11 cellular contexts compared by ENCODE assay signal in genomic region chr3:65831733-65832425, GRCh38.
A peak's percentile ranks its signal among the peaks of the same experiment; 100 is the strongest.
DNase-seq lines count a peak whose midpoint lies in the region; ATAC-seq and TF ChIP-seq lines count a peak whose summit lies in the region.
"Had no signal": no experiment of that assay in that cellular context is flagged by ENCODE, and none has a peak within 500 bp of the region (broad histone marks: within the 10 kb centered on the region; RNA-seq: fewer than 3 reads in every experiment).

No MANE protein-coding gene starts in this region.

- intact Hi-C loops in PC-3 (cut with micrococcal nuclease) (no loop called here), spleen (cut with DNase I; ENCODE audit: low total_unique reads) (no loop called here)

- TF ChIP-seq POLR2A in spleen (IDR thresholded peaks at IDR 0.05), result no peak

- POLR2A ChIA-PET in PC-3 (lab: Charles Lee; ENCODE audit: unreplicated experiment), result no interaction called here

- H3K4me3 ChIP-seq in PC-3 (ENCODE audit: low read length) (no peak overlapping the region), fibroblast of lung (replicated peaks in 1 of 4; ENCODE audit: control extremely low read depth in 1 of 4, insufficient read depth in 1 of 4, low read depth in 3 of 4, low read length in 4 of 4) (no peak overlapping the region), spleen (no peak overlapping the region)
- H3K4me3 ChIP-seq: body of pancreas, SJCRH30 had no signal

- TF ChIP-seq CTCF in PC-3 (conservative IDR thresholded peaks at IDR 0.05; ENCODE audit: low read depth, low read length), result no peak
- TF ChIP-seq CTCF in fibroblast of lung (conservative IDR thresholded peaks at IDR 0.05 in 1 of 2, IDR thresholded peaks at IDR 0.05 in 1 of 2; ENCODE audit: low read depth in 1 of 2, low read length in 2 of 2), result no peak
- TF ChIP-seq CTCF in spleen (IDR thresholded peaks at IDR 0.05 in 8 of 11, conservative IDR thresholded peaks at IDR 0.05 in 3 of 11), result no peak

- H3K79me2 ChIP-seq in PC-3 (ENCODE audit: low read length) (no peaks in the 10 kb centered on the region), fibroblast of lung (ENCODE audit: control insufficient read depth, insufficient read depth, low read length) (no peaks in the 10 kb centered on the region)

- H3K9me2 ChIP-seq in PC-3 (replicated peaks; ENCODE audit: low read length), result no peaks in the 10 kb centered on the region

- 66 to 80% (median 72%) methylated on average over 3 of the region's 3 CpGs for WGBS in spleen, 5 donors

- H2AFZ ChIP-seq in PC-3 (ENCODE audit: low read length) (no peak overlapping the region), fibroblast of lung (ENCODE audit: low read length) (no peak overlapping the region)

- no TSS peak for BruUV-seq in PC-3 (replicated peaks; lab: Mats Ljungman, UMichigan)

- peak; percentile 40 for ATAC-seq in PC-3
- ATAC-seq in HG03097 (IDR thresholded peaks at IDR 0.05; ENCODE audit: low FRiP score, unreplicated experiment), result no peak
- ATAC-seq: body of pancreas had no signal

- H3F3A ChIP-seq in PC-3 (ENCODE audit: low read length, unreplicated experiment), result no peaks in the 10 kb centered on the region

- H4K20me1 ChIP-seq in PC-3 (ENCODE audit: low read length) (no peaks in the 10 kb centered on the region), fibroblast of lung (ENCODE audit: control insufficient read depth, extremely low read depth, insufficient read depth, low read length) (no peaks in the 10 kb centered on the region)

- H3K9ac ChIP-seq in PC-3 (ENCODE audit: low read length), result no peak overlapping the region
- H3K9ac ChIP-seq in fibroblast of lung (ENCODE audit: insufficient read depth, low read length), result no peak overlapping the region

- H3K27me3 ChIP-seq in PC-3 (ENCODE audit: low read length), result no peaks in the 10 kb centered on the region
- H3K27me3 ChIP-seq in fibroblast of lung (ENCODE audit: control insufficient read depth, insufficient read depth, low read length), result no peaks in the 10 kb centered on the region
- H3K27me3 ChIP-seq in spleen (replicated peaks in 1 of 7), result no peaks in the 10 kb centered on the region
- H3K27me3 ChIP-seq: body of pancreas, SJCRH30 had no signal

- H3K27ac ChIP-seq in PC-3 (ENCODE audit: low read length), result no peak overlapping the region
- H3K27ac ChIP-seq in fibroblast of lung (ENCODE audit: insufficient read depth, low read length), result peak overlapping the region; percentile 23
- no peak overlapping the region for H3K27ac ChIP-seq in spleen
- H3K27ac ChIP-seq: body of pancreas, SJCRH30 had no signal

- CTCF ChIA-PET in PC-3 (lab: Charles Lee), result no interaction called here

- DNase-seq in ELR (ENCODE audit: low read depth), result peak; percentile 88
- DNase-seq in PC-3, result peak; percentile 30
- peak; percentile 83 to 96 for DNase-seq in fibroblast of lung (ENCODE audit: low read depth in 2 of 2)
- peak; percentile 83 for DNase-seq in renal cortical epithelial cell (ENCODE audit: low read depth)
- DNase-seq in H4 (ENCODE audit: low spot score), result no peak
- DNase-seq in KG1 (lab: John Stamatoyannopoulos, UW), result no peak
- no peak for DNase-seq in spleen
- DNase-seq: body of pancreas, NCI-H1436, SJCRH30 had no signal

- H3K4me1 ChIP-seq in PC-3 (ENCODE audit: insufficient read depth, low read length) (peaks cover 16% of the 10 kb centered on the region; the same call in 1 of the 2 replicates), fibroblast of lung (ENCODE audit: control insufficient read depth, extremely low read depth, insufficient read depth, low read length) (peaks cover 10% of the 10 kb centered on the region), spleen (peaks cover 0 to 25% (median 4%) of the 10 kb centered on the region in 6 donors)

- H3K9me3 ChIP-seq in PC-3 (ENCODE audit: low read length) (no peaks in the 10 kb centered on the region), fibroblast of lung (ENCODE audit: control insufficient read depth, insufficient read depth, low read depth, low read length) (no peaks in the 10 kb centered on the region), spleen (no peaks in the 10 kb centered on the region)
- H3K9me3 ChIP-seq: body of pancreas, SJCRH30 had no signal

- H3K36me3 ChIP-seq in PC-3 (ENCODE audit: low read depth, low read length), result no peaks in the 10 kb centered on the region
- no peaks in the 10 kb centered on the region for H3K36me3 ChIP-seq in fibroblast of lung (ENCODE audit: control insufficient read depth, insufficient read depth, low read length)
- no peaks in the 10 kb centered on the region for H3K36me3 ChIP-seq in spleen
- H3K36me3 ChIP-seq: SJCRH30 had no signal

- peak overlapping the region; percentile 22; the same call in 1 of the 2 replicates for H3K4me2 ChIP-seq in PC-3 (ENCODE audit: low read length)
- peak overlapping the region; percentile 39 for H3K4me2 ChIP-seq in fibroblast of lung (ENCODE audit: extremely low read depth, insufficient read depth, low read length)

Comparison
In these comparisons a context has a peak if more than half of its experiments do, and no peak if none do; other contexts are left out.
1. DNase-seq: peak in ELR (single experiment), PC-3 (single experiment), fibroblast of lung (2 of 2) and renal cortical epithelial cell (single experiment); none in H4 (single experiment), KG1 (single experiment) and spleen (single experiment).